1 cellular context compared by ENCODE assay signal in the genomic region with DNA sequence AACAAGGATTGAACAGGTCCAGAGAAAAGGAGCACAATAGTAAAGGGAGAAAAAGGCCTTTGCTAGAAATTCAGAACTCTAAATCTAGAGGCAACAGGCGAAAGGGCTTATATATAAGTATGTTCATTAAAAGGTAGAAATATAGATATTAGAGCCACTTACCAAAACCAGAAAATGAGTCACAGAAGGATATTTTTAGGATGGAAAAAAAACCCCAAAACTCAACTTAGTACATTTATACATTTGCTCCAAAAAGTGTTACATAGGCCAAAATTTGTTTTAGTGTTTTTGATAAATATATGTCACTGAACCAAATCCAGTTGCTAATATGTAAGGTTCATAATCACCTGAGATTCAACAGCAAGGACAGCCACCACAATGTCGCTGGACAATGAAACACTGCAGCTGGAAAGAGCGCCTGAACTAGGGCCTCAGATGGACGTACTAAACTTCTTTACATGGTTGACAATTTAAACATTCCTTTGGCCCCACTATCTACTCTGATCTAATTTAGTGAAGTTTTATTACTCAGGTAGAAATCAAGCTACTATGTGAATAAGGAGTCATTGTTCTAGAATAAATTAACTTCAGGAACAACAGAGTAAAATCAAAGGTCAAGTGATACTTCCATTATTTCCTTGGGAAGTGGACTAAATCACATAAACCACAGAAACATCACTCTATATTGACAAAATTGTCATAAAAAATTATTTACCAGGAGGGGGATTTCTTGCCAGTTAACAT.
A peak's percentile ranks its signal among the peaks of the same experiment; 100 is the strongest.
TF ChIP-seq lines count a peak whose summit lies in the region.

No MANE protein-coding gene starts in this region.

TF ChIP-seq in GM12878, 131 proteins besides CTCF, POLR2A, EP300 and RAD21:
- TF ChIP-seq MEF2A (IDR thresholded peaks at IDR 0.05; ENCODE audit: insufficient read depth, low read depth, low read length) (0 out of 2 replicates have a peak, but pooled peaks have one; percentile 71), BMI1 (IDR thresholded peaks at IDR 0.05; ENCODE audit: borderline replicate concordance) (no peak), TARDBP (IDR thresholded peaks at IDR 0.05; ENCODE audit: borderline replicate concordance) (no peak), CREB1 (IDR thresholded peaks at IDR 0.05; ENCODE audit: low read depth) (no peak), CBFB (IDR thresholded peaks at IDR 0.05; ENCODE audit: low read depth) (0 out of 2 replicates have a peak, but pooled peaks have one; percentile 10), IKZF1 (conservative IDR thresholded peaks at IDR 0.05) (peak; percentile 80; the same call in 1 of the 2 replicates), CEBPB (IDR thresholded peaks at IDR 0.05; ENCODE audit: borderline replicate concordance in 1 of 2, low read depth in 2 of 2, low read length in 2 of 2) (no peak), NR2C2 (IDR thresholded peaks at IDR 0.05; ENCODE audit: borderline replicate concordance, control insufficient read depth, insufficient read length, low read depth) (no peak), TBL1XR1 (IDR thresholded peaks at IDR 0.05; ENCODE audit: low read depth, low read length) (no peak), CHD1 (IDR thresholded peaks at IDR 0.05; ENCODE audit: low read depth, low read length) (no peak), JUNB (IDR thresholded peaks at IDR 0.05) (peak; percentile 56; the same call in 1 of the 2 replicates), SIX5 (IDR thresholded peaks at IDR 0.05; ENCODE audit: low read depth, low read length, severe bottlenecking) (no peak), SMC3 (IDR thresholded peaks at IDR 0.05; ENCODE audit: borderline replicate concordance, low read length) (no peak), POLR2AphosphoS2 (IDR thresholded peaks at IDR 0.05; ENCODE audit: low read depth, low read length) (no peak), HDGF (IDR thresholded peaks at IDR 0.05) (no peak), ETV6 (conservative IDR thresholded peaks at IDR 0.05 in 1 of 2, IDR thresholded peaks at IDR 0.05 in 1 of 2; ENCODE audit: borderline replicate concordance in 1 of 2, low read depth in 1 of 2) (no peak), KAT2A (conservative IDR thresholded peaks at IDR 0.05; ENCODE audit: control insufficient read depth, low read depth, low read length) (no peak), ZBED1 (IDR thresholded peaks at IDR 0.05; ENCODE audit: borderline replicate concordance) (0 out of 2 replicates have a peak, but pooled peaks have one; percentile 22), DPF2 (IDR thresholded peaks at IDR 0.05) (0 out of 2 replicates have a peak, but pooled peaks have one; percentile 35), MTA2 (IDR thresholded peaks at IDR 0.05; ENCODE audit: low read depth) (no peak), FOXK2 (IDR thresholded peaks at IDR 0.05) (no peak), NR2C1 (IDR thresholded peaks at IDR 0.05) (no peak), STAT1 (conservative IDR thresholded peaks at IDR 0.05) (no peak), IKZF2 (IDR thresholded peaks at IDR 0.05) (peak; percentile 61 to 62; a peak in 1 of 4 replicates)
- TF ChIP-seq, protein P1, sequence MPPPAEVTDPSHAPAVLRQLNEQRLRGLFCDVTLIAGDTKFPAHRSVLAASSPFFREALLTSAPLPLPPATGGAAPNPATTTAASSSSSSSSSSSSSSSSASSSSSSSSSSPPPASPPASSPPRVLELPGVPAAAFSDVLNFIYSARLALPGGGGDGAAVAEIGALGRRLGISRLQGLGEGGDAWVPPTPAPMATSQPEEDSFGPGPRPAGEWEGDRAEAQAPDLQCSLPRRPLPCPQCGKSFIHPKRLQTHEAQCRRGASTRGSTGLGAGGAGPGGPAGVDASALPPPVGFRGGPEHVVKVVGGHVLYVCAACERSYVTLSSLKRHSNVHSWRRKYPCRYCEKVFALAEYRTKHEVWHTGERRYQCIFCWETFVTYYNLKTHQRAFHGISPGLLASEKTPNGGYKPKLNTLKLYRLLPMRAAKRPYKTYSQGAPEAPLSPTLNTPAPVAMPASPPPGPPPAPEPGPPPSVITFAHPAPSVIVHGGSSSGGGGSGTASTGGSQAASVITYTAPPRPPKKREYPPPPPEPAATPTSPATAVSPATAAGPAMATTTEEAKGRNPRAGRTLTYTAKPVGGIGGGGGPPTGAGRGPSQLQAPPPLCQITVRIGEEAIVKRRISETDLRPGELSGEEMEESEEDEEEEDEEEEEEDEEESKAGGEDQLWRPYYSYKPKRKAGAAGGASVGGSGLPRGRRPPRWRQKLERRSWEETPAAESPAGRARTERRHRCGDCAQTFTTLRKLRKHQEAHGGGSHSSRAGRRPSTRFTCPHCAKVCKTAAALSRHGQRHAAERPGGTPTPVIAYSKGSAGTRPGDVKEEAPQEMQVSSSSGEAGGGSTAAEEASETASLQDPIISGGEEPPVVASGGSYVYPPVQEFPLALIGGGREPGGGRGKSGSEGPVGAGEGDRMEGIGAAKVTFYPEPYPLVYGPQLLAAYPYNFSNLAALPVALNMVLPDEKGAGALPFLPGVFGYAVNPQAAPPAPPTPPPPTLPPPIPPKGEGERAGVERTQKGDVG (CRISPR knock-in tag; IDR thresholded peaks at IDR 0.05), result no peak
- TF ChIP-seq, protein P2, sequence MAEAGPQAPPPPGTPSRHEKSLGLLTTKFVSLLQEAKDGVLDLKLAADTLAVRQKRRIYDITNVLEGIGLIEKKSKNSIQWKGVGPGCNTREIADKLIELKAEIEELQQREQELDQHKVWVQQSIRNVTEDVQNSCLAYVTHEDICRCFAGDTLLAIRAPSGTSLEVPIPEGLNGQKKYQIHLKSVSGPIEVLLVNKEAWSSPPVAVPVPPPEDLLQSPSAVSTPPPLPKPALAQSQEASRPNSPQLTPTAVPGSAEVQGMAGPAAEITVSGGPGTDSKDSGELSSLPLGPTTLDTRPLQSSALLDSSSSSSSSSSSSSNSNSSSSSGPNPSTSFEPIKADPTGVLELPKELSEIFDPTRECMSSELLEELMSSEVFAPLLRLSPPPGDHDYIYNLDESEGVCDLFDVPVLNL (IDR thresholded peaks at IDR 0.05; ENCODE audit: low read depth, low read length), result no peak
- TF ChIP-seq, protein P3, sequence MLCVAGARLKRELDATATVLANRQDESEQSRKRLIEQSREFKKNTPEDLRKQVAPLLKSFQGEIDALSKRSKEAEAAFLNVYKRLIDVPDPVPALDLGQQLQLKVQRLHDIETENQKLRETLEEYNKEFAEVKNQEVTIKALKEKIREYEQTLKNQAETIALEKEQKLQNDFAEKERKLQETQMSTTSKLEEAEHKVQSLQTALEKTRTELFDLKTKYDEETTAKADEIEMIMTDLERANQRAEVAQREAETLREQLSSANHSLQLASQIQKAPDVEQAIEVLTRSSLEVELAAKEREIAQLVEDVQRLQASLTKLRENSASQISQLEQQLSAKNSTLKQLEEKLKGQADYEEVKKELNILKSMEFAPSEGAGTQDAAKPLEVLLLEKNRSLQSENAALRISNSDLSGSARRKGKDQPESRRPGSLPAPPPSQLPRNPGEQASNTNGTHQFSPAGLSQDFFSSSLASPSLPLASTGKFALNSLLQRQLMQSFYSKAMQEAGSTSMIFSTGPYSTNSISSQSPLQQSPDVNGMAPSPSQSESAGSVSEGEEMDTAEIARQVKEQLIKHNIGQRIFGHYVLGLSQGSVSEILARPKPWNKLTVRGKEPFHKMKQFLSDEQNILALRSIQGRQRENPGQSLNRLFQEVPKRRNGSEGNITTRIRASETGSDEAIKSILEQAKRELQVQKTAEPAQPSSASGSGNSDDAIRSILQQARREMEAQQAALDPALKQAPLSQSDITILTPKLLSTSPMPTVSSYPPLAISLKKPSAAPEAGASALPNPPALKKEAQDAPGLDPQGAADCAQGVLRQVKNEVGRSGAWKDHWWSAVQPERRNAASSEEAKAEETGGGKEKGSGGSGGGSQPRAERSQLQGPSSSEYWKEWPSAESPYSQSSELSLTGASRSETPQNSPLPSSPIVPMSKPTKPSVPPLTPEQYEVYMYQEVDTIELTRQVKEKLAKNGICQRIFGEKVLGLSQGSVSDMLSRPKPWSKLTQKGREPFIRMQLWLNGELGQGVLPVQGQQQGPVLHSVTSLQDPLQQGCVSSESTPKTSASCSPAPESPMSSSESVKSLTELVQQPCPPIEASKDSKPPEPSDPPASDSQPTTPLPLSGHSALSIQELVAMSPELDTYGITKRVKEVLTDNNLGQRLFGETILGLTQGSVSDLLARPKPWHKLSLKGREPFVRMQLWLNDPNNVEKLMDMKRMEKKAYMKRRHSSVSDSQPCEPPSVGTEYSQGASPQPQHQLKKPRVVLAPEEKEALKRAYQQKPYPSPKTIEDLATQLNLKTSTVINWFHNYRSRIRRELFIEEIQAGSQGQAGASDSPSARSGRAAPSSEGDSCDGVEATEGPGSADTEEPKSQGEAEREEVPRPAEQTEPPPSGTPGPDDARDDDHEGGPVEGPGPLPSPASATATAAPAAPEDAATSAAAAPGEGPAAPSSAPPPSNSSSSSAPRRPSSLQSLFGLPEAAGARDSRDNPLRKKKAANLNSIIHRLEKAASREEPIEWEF (IDR thresholded peaks at IDR 0.05; ENCODE audit: insufficient replicate concordance, low read depth, low read length), result no peak
- TF ChIP-seq, protein P4, sequence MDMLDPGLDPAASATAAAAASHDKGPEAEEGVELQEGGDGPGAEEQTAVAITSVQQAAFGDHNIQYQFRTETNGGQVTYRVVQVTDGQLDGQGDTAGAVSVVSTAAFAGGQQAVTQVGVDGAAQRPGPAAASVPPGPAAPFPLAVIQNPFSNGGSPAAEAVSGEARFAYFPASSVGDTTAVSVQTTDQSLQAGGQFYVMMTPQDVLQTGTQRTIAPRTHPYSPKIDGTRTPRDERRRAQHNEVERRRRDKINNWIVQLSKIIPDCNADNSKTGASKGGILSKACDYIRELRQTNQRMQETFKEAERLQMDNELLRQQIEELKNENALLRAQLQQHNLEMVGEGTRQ (IDR thresholded peaks at IDR 0.05; ENCODE audit: borderline replicate concordance, low read depth, low read length), result no peak
- TF ChIP-seq, protein P5, sequence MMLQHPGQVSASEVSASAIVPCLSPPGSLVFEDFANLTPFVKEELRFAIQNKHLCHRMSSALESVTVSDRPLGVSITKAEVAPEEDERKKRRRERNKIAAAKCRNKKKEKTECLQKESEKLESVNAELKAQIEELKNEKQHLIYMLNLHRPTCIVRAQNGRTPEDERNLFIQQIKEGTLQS (IDR thresholded peaks at IDR 0.05; ENCODE audit: borderline replicate concordance, extremely low read depth, low read depth, low read length), result no peak
- TF ChIP-seq, protein P6, sequence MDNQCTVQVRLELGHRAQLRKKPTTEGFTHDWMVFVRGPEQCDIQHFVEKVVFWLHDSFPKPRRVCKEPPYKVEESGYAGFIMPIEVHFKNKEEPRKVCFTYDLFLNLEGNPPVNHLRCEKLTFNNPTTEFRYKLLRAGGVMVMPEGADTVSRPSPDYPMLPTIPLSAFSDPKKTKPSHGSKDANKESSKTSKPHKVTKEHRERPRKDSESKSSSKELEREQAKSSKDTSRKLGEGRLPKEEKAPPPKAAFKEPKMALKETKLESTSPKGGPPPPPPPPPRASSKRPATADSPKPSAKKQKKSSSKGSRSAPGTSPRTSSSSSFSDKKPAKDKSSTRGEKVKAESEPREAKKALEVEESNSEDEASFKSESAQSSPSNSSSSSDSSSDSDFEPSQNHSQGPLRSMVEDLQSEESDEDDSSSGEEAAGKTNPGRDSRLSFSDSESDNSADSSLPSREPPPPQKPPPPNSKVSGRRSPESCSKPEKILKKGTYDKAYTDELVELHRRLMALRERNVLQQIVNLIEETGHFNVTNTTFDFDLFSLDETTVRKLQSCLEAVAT (IDR thresholded peaks at IDR 0.05), result peak; percentile 85
- TF ChIP-seq, protein P7, sequence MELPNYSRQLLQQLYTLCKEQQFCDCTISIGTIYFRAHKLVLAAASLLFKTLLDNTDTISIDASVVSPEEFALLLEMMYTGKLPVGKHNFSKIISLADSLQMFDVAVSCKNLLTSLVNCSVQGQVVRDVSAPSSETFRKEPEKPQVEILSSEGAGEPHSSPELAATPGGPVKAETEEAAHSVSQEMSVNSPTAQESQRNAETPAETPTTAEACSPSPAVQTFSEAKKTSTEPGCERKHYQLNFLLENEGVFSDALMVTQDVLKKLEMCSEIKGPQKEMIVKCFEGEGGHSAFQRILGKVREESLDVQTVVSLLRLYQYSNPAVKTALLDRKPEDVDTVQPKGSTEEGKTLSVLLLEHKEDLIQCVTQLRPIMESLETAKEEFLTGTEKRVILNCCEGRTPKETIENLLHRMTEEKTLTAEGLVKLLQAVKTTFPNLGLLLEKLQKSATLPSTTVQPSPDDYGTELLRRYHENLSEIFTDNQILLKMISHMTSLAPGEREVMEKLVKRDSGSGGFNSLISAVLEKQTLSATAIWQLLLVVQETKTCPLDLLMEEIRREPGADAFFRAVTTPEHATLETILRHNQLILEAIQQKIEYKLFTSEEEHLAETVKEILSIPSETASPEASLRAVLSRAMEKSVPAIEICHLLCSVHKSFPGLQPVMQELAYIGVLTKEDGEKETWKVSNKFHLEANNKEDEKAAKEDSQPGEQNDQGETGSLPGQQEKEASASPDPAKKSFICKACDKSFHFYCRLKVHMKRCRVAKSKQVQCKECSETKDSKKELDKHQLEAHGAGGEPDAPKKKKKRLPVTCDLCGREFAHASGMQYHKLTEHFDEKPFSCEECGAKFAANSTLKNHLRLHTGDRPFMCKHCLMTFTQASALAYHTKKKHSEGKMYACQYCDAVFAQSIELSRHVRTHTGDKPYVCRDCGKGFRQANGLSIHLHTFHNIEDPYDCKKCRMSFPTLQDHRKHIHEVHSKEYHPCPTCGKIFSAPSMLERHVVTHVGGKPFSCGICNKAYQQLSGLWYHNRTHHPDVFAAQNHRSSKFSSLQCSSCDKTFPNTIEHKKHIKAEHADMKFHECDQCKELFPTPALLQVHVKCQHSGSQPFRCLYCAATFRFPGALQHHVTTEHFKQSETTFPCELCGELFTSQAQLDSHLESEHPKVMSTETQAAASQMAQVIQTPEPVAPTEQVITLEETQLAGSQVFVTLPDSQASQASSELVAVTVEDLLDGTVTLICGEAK (IDR thresholded peaks at IDR 0.05; ENCODE audit: borderline replicate concordance), result peak; percentile 36; the same call in 1 of the 2 replicates
